In the genomic region with DNA sequence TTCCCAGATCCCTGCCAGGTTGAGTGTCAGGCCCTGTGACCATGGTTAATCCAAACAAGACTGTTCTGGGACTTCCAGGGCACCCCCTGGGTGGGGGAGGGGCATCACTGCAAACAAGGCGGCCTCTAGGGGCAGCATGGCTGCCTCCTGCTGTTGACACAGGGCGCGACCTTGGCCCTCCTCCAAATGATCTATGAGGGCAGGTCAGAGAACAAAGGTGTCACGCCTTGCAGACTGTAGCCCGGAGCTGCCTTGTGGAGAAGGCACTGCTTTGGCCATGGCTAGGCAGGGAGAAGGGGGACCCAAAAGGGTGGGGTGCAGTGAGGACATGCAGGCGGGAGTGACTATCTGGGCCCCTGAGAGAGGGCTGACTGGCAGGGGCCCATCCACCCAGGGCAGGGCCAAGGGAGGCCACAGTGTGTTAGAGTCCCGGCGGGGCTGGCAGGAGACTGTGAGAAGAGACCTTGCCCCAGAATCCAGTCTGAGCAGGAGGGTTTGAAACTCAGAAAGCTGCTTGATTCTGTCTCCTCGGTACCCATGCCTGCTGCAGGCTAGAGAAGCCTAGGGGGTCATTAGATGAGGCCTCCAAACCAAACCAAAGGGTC, we compare ENCODE assay signal across 1 cellular context.
A peak's percentile ranks its signal among the peaks of the same experiment; 100 is the strongest.
TF ChIP-seq lines count a peak whose summit lies in the region.

No MANE protein-coding gene starts in this region.

TF ChIP-seq in HepG2, 621 proteins besides CTCF, POLR2A, EP300 and RAD21 (continued from another document and continues in another):
- TF ChIP-seq, protein P1, sequence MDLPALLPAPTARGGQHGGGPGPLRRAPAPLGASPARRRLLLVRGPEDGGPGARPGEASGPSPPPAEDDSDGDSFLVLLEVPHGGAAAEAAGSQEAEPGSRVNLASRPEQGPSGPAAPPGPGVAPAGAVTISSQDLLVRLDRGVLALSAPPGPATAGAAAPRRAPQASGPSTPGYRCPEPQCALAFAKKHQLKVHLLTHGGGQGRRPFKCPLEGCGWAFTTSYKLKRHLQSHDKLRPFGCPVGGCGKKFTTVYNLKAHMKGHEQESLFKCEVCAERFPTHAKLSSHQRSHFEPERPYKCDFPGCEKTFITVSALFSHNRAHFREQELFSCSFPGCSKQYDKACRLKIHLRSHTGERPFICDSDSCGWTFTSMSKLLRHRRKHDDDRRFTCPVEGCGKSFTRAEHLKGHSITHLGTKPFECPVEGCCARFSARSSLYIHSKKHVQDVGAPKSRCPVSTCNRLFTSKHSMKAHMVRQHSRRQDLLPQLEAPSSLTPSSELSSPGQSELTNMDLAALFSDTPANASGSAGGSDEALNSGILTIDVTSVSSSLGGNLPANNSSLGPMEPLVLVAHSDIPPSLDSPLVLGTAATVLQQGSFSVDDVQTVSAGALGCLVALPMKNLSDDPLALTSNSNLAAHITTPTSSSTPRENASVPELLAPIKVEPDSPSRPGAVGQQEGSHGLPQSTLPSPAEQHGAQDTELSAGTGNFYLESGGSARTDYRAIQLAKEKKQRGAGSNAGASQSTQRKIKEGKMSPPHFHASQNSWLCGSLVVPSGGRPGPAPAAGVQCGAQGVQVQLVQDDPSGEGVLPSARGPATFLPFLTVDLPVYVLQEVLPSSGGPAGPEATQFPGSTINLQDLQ (CRISPR knock-in tag; IDR thresholded peaks at IDR 0.05): no peak
- TF ChIP-seq MTA3 (CRISPR knock-in tag; IDR thresholded peaks at IDR 0.05) (no peak), ZSCAN21 (CRISPR knock-in tag; IDR thresholded peaks at IDR 0.05; ENCODE audit: borderline replicate concordance) (peak; percentile 89), ZNF598 (CRISPR knock-in tag; IDR thresholded peaks at IDR 0.05; ENCODE audit: borderline replicate concordance) (peak; percentile 81; the same call in 1 of the 2 replicates), KAT7 (CRISPR knock-in tag; IDR thresholded peaks at IDR 0.05; ENCODE audit: borderline replicate concordance) (0 out of 2 replicates have a peak, but pooled peaks have one; percentile 48), HDAC2 (CRISPR knock-in tag; IDR thresholded peaks at IDR 0.05) (peak; percentile 99), TRIM24 (CRISPR knock-in tag; IDR thresholded peaks at IDR 0.05) (peak; percentile 94), ZNF3 (CRISPR knock-in tag; IDR thresholded peaks at IDR 0.05) (peak; percentile 55; the same call in 1 of the 2 replicates), KLF16 (CRISPR knock-in tag; IDR thresholded peaks at IDR 0.05) (peak in 1 of 2 experiments; percentile 93; a peak in 2 of 4 replicates), ZFP41 (CRISPR knock-in tag; IDR thresholded peaks at IDR 0.05; ENCODE audit: borderline replicate concordance) (no peak), YY1 (IDR thresholded peaks at IDR 0.05; ENCODE audit: insufficient read depth, insufficient replicate concordance, low read depth, low read length) (peak; percentile 89), ZNF782 (CRISPR knock-in tag; IDR thresholded peaks at IDR 0.05; ENCODE audit: borderline replicate concordance) (peak; percentile 77; the same call in 1 of the 2 replicates), ZFP90 (CRISPR knock-in tag; IDR thresholded peaks at IDR 0.05; ENCODE audit: borderline replicate concordance) (peak; percentile 71; the same call in 1 of the 2 replicates), SSRP1 (CRISPR knock-in tag; IDR thresholded peaks at IDR 0.05) (no peak), JDP2 (CRISPR knock-in tag; IDR thresholded peaks at IDR 0.05; ENCODE audit: borderline replicate concordance) (peak; percentile 20; the same call in 1 of the 2 replicates), ZNF383 (CRISPR knock-in tag; IDR thresholded peaks at IDR 0.05; ENCODE audit: borderline replicate concordance) (peak; percentile 75; the same call in 1 of the 2 replicates), AKAP8 (CRISPR knock-in tag; IDR thresholded peaks at IDR 0.05) (0 out of 2 replicates have a peak, but pooled peaks have one; percentile 52), GATAD1 (CRISPR knock-in tag; IDR thresholded peaks at IDR 0.05) (peak; percentile 75), SMAD3 (CRISPR knock-in tag; IDR thresholded peaks at IDR 0.05) (peak; percentile 89; the same call in 1 of the 2 replicates), BHLHE40 (IDR thresholded peaks at IDR 0.05; ENCODE audit: low read length) (peak; percentile 62), MED8 (CRISPR knock-in tag; IDR thresholded peaks at IDR 0.05; ENCODE audit: insufficient replicate concordance) (peak; percentile 77), MAZ (IDR thresholded peaks at IDR 0.05; ENCODE audit: borderline replicate concordance, low read depth, low read length) (peak; percentile 74), MAZ (CRISPR knock-in tag; IDR thresholded peaks at IDR 0.05; ENCODE audit: low read depth) (peak; percentile 88), SETDB1 (CRISPR knock-in tag; IDR thresholded peaks at IDR 0.05; ENCODE audit: borderline replicate concordance) (0 out of 2 replicates have a peak, but pooled peaks have one; percentile 36), ZNF564 (CRISPR knock-in tag; IDR thresholded peaks at IDR 0.05) (peak; percentile 90), ZFP36L1 (CRISPR knock-in tag; IDR thresholded peaks at IDR 0.05) (peak; percentile 88; the same call in 1 of the 2 replicates), HDAC1 (CRISPR knock-in tag; IDR thresholded peaks at IDR 0.05) (peak; percentile 99)
- TF ChIP-seq, protein P2, sequence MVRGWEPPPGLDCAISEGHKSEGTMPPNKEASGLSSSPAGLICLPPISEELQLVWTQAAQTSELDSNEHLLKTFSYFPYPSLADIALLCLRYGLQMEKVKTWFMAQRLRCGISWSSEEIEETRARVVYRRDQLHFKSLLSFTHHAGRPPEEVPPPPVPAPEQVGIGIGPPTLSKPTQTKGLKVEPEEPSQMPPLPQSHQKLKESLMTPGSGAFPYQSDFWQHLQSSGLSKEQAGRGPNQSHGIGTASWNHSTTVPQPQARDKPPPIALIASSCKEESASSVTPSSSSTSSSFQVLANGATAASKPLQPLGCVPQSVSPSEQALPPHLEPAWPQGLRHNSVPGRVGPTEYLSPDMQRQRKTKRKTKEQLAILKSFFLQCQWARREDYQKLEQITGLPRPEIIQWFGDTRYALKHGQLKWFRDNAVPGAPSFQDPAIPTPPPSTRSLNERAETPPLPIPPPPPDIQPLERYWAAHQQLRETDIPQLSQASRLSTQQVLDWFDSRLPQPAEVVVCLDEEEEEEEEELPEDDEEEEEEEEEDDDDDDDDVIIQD (CRISPR knock-in tag; IDR thresholded peaks at IDR 0.05; ENCODE audit: low read depth): peak; percentile 80; the same call in 1 of the 2 replicates
- TF ChIP-seq, protein P3, sequence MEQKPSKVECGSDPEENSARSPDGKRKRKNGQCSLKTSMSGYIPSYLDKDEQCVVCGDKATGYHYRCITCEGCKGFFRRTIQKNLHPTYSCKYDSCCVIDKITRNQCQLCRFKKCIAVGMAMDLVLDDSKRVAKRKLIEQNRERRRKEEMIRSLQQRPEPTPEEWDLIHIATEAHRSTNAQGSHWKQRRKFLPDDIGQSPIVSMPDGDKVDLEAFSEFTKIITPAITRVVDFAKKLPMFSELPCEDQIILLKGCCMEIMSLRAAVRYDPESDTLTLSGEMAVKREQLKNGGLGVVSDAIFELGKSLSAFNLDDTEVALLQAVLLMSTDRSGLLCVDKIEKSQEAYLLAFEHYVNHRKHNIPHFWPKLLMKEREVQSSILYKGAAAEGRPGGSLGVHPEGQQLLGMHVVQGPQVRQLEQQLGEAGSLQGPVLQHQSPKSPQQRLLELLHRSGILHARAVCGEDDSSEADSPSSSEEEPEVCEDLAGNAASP (CRISPR knock-in tag; IDR thresholded peaks at IDR 0.05; ENCODE audit: borderline replicate concordance): peak; percentile 93
- TF ChIP-seq, protein P4, sequence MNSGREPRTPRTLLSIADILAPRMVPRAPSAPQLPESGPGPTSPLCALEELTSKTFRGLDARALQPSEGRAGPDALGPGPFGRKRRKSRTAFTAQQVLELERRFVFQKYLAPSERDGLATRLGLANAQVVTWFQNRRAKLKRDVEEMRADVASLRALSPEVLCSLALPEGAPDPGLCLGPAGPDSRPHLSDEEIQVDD (CRISPR knock-in tag; IDR thresholded peaks at IDR 0.05; ENCODE audit: borderline replicate concordance): peak; percentile 30; the same call in 1 of the 2 replicates
- TF ChIP-seq, protein P5, sequence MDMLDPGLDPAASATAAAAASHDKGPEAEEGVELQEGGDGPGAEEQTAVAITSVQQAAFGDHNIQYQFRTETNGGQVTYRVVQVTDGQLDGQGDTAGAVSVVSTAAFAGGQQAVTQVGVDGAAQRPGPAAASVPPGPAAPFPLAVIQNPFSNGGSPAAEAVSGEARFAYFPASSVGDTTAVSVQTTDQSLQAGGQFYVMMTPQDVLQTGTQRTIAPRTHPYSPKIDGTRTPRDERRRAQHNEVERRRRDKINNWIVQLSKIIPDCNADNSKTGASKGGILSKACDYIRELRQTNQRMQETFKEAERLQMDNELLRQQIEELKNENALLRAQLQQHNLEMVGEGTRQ (IDR thresholded peaks at IDR 0.05; ENCODE audit: low read depth, low read length): no peak
- TF ChIP-seq, protein P5 (CRISPR knock-in tag; IDR thresholded peaks at IDR 0.05; ENCODE audit: borderline replicate concordance): no peak
- TF ChIP-seq, protein P6, sequence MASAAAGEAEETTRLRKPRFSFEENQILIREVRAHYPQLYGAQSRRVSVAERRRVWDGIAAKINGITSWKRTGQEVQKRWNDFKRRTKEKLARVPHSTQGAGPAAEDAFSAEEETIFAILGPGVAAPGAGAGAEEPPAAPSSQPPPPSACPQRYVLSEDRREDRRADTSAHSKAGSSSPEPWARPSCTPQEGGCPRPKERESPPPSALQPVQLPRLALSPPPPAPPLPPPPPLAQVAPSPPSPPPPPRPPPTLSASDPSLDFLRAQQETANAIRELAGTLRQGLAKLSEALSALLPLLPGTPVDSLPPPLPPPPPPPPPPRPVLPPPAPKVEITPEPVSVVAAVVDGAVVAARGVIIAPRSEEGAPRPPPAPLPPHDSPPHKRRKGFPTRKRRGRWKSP (CRISPR knock-in tag; IDR thresholded peaks at IDR 0.05): peak; percentile 84
- TF ChIP-seq, protein P7, sequence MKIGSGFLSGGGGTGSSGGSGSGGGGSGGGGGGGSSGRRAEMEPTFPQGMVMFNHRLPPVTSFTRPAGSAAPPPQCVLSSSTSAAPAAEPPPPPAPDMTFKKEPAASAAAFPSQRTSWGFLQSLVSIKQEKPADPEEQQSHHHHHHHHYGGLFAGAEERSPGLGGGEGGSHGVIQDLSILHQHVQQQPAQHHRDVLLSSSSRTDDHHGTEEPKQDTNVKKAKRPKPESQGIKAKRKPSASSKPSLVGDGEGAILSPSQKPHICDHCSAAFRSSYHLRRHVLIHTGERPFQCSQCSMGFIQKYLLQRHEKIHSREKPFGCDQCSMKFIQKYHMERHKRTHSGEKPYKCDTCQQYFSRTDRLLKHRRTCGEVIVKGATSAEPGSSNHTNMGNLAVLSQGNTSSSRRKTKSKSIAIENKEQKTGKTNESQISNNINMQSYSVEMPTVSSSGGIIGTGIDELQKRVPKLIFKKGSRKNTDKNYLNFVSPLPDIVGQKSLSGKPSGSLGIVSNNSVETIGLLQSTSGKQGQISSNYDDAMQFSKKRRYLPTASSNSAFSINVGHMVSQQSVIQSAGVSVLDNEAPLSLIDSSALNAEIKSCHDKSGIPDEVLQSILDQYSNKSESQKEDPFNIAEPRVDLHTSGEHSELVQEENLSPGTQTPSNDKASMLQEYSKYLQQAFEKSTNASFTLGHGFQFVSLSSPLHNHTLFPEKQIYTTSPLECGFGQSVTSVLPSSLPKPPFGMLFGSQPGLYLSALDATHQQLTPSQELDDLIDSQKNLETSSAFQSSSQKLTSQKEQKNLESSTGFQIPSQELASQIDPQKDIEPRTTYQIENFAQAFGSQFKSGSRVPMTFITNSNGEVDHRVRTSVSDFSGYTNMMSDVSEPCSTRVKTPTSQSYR (CRISPR knock-in tag; IDR thresholded peaks at IDR 0.05; ENCODE audit: borderline replicate concordance): peak; percentile 100
- TF ChIP-seq, protein P8, sequence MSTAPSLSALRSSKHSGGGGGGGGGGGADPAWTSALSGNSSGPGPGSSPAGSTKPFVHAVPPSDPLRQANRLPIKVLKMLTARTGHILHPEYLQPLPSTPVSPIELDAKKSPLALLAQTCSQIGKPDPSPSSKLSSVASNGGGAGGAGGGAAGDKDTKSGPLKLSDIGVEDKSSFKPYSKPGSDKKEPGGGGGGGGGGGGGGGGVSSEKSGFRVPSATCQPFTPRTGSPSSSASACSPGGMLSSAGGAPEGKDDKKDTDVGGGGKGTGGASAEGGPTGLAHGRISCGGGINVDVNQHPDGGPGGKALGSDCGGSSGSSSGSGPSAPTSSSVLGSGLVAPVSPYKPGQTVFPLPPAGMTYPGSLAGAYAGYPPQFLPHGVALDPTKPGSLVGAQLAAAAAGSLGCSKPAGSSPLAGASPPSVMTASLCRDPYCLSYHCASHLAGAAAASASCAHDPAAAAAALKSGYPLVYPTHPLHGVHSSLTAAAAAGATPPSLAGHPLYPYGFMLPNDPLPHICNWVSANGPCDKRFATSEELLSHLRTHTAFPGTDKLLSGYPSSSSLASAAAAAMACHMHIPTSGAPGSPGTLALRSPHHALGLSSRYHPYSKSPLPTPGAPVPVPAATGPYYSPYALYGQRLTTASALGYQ (CRISPR knock-in tag; IDR thresholded peaks at IDR 0.05): peak; percentile 92; the same call in 1 of the 2 replicates
- TF ChIP-seq, protein P9, sequence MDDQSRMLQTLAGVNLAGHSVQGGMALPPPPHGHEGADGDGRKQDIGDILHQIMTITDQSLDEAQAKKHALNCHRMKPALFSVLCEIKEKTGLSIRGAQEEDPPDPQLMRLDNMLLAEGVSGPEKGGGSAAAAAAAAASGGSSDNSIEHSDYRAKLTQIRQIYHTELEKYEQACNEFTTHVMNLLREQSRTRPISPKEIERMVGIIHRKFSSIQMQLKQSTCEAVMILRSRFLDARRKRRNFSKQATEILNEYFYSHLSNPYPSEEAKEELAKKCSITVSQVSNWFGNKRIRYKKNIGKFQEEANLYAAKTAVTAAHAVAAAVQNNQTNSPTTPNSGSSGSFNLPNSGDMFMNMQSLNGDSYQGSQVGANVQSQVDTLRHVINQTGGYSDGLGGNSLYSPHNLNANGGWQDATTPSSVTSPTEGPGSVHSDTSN (CRISPR knock-in tag; IDR thresholded peaks at IDR 0.05; ENCODE audit: borderline replicate concordance): no peak
- TF ChIP-seq, protein P10, sequence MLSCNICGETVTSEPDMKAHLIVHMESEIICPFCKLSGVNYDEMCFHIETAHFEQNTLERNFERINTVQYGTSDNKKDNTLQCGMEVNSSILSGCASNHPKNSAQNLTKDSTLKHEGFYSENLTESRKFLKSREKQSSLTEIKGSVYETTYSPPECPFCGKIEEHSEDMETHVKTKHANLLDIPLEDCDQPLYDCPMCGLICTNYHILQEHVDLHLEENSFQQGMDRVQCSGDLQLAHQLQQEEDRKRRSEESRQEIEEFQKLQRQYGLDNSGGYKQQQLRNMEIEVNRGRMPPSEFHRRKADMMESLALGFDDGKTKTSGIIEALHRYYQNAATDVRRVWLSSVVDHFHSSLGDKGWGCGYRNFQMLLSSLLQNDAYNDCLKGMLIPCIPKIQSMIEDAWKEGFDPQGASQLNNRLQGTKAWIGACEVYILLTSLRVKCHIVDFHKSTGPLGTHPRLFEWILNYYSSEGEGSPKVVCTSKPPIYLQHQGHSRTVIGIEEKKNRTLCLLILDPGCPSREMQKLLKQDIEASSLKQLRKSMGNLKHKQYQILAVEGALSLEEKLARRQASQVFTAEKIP (CRISPR knock-in tag; IDR thresholded peaks at IDR 0.05; ENCODE audit: borderline replicate concordance): no peak
